In the genomic region with DNA sequence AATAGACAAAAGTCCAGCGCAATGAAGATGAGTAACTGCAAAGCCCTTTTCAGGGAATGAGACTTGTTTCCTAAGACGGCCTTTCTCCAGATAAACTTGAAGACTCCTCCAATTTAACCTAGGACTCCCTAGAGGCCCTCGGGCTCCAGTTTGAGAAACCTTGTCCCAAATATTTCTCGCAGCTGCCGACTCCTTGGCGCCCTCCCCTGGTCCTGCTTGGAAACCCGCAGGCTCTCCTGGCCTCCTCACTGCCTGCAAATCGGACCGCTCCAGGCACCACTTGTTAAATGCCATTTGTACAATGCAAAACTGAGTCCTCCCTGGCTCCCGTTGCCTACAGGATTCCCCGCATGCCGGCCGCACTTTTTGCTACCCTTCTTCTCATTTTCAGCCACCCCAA, we compare ENCODE assay signal across 8 cellular contexts. TPM values are rescaled to one million over a fixed set of nuclear protein-coding genes. Genes with fewer than 3 reads are reported as not detected.
DNase-seq lines count a peak whose midpoint lies in the region; ATAC-seq, FAIRE-seq and TF ChIP-seq lines count a peak whose summit lies in the region.

No MANE protein-coding gene starts in this region.

- TF ChIP-seq POLR2A in GM12878 (IDR thresholded peaks at IDR 0.05; ENCODE audit: low read depth, low read length): no peak

- intact Hi-C loops in GM12878 (cut with micrococcal nuclease; ENCODE audit: unreplicated experiment): no loop called here

- no peak overlapping the region for H3K9ac ChIP-seq in GM12878 (ENCODE audit: control insufficient read depth, insufficient read depth, low read length)

- no peak overlapping the region for H3K27ac ChIP-seq in GM12878 (ENCODE audit: control insufficient read depth, insufficient read depth)

- H2AFZ ChIP-seq in GM12878 (ENCODE audit: control insufficient read depth, low read depth, low read length): no peak overlapping the region

- no peak for TF ChIP-seq EP300 in GM12878 (IDR thresholded peaks at IDR 0.05; ENCODE audit: borderline replicate concordance in 1 of 2, control insufficient read depth in 1 of 2, low read depth in 2 of 2, low read length in 2 of 2)

- RAD21 ChIA-PET in GM12878 (lab: Charles Lee; ENCODE audit: unreplicated experiment): no interaction called here

- CTCF ChIA-PET in GM12878 (lab: Yijun Ruan, JAX): no interaction called here

- no TSS peak for BruUV-seq in GM12878 (replicated peaks; lab: Mats Ljungman, UMichigan)

- 0 out of 2 replicates have a peak, but pooled peaks have one; percentile 14 for TF ChIP-seq RAD21 in GM12878 (IDR thresholded peaks at IDR 0.05; ENCODE audit: insufficient read depth, low read depth, low read length)

- peak in 2 of 3 experiments; percentile 7 to 31; a peak in 2 of 6 replicates for TF ChIP-seq CTCF in GM12878 (IDR thresholded peaks at IDR 0.05 in 2 of 3, conservative IDR thresholded peaks at IDR 0.05 in 1 of 3; ENCODE audit: control insufficient read depth in 2 of 3, extremely low read depth in 1 of 3, insufficient read depth in 1 of 3, low read depth in 3 of 3, low read length in 3 of 3)

- SMC1A ChIA-PET in GM12878 (lab: Charles Lee; ENCODE audit: uncharacterized antibody, unreplicated experiment): no interaction called here

- no peak overlapping the region for H3K4me3 ChIP-seq in GM12878

- no peaks in the 10 kb centered on the region for H3K79me2 ChIP-seq in GM12878 (ENCODE audit: control insufficient read depth, insufficient read depth, low read length)

- no peaks in the 10 kb centered on the region for H3K36me3 ChIP-seq in GM12878 (ENCODE audit: control insufficient read depth in 2 of 2, insufficient read depth in 2 of 2, low read length in 1 of 2)

- H4K20me1 ChIP-seq in GM12878 (ENCODE audit: control insufficient read depth, insufficient read depth): no peaks in the 10 kb centered on the region

- no peak overlapping the region for H3K4me2 ChIP-seq in GM12878 (ENCODE audit: control insufficient read depth, insufficient read depth)

- no peaks in the 10 kb centered on the region for H3K27me3 ChIP-seq in GM12878 (replicated peaks in 1 of 2; ENCODE audit: control insufficient read depth in 2 of 2, insufficient read depth in 2 of 2, low read length in 1 of 2)

- 35% methylated on average over 13 of the region's 13 CpGs for WGBS in GM12878 (ENCODE audit: insufficient coverage, insufficient replicate concordance, low lambda C conversion rate, missing lambda C conversion rate)

- no peak for ATAC-seq in GM12878
- peak; percentile 84 for ATAC-seq in left lobe of liver
- ATAC-seq in GM21786 (IDR thresholded peaks at IDR 0.05; ENCODE audit: unreplicated experiment): no peak

- DNase-seq in activated CD4-positive, alpha-beta T cell treated with anti-CD3 and anti-CD28 coated beads for 48 hours: peak; percentile 45
- DNase-seq in activated CD4-positive, alpha-beta T cell treated with anti-CD3 and anti-CD28 coated beads for 4 hours: no peak
- peak; percentile 46 for DNase-seq in NCI-H1105 (lab: John Stamatoyannopoulos, UW)
- no peak for DNase-seq in GM12878 (ENCODE audit: low read depth, low spot score)
- no peak for DNase-seq in left lobe of liver (ENCODE audit: low spot score)
- no peak for DNase-seq in OCI-M2 (lab: John Stamatoyannopoulos, UW; ENCODE audit: unreplicated experiment)
- DNase-seq in germinal center (ENCODE audit: low spot score): no peak

- no peak for FAIRE-seq in GM12878 (lab: Jason Lieb, UNC)

- no peaks in the 10 kb centered on the region; the same call in 2 of the 3 replicates for H3K9me3 ChIP-seq in GM12878 (replicated peaks; ENCODE audit: control insufficient read depth, insufficient read depth, low read length)

- no peaks in the 10 kb centered on the region for H3K4me1 ChIP-seq in GM12878 (ENCODE audit: control insufficient read depth, insufficient read depth, low read length)

- in situ Hi-C loops in GM12878 (cut with MboI): no loop called here

- POLR2A ChIA-PET in GM12878 (lab: Charles Lee): no interaction called here

TF ChIP-seq in GM12878, 131 proteins besides CTCF, POLR2A, EP300 and RAD21:
- TF ChIP-seq SMC3 (IDR thresholded peaks at IDR 0.05; ENCODE audit: borderline replicate concordance, low read length) (0 out of 2 replicates have a peak, but pooled peaks have one; percentile 6), CHD1 (IDR thresholded peaks at IDR 0.05; ENCODE audit: low read depth, low read length) (no peak), ZZZ3 (IDR thresholded peaks at IDR 0.05; ENCODE audit: control insufficient read depth, insufficient read length, low read depth) (no peak)
- TF ChIP-seq, protein P1, sequence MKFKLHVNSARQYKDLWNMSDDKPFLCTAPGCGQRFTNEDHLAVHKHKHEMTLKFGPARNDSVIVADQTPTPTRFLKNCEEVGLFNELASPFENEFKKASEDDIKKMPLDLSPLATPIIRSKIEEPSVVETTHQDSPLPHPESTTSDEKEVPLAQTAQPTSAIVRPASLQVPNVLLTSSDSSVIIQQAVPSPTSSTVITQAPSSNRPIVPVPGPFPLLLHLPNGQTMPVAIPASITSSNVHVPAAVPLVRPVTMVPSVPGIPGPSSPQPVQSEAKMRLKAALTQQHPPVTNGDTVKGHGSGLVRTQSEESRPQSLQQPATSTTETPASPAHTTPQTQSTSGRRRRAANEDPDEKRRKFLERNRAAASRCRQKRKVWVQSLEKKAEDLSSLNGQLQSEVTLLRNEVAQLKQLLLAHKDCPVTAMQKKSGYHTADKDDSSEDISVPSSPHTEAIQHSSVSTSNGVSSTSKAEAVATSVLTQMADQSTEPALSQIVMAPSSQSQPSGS (IDR thresholded peaks at IDR 0.05; ENCODE audit: low read length): no peak

RNA-seq across cellular contexts. Expression of a gene that starts 36.8 kb away (rescaled TPM):
- 0.19 TPM in 1 of 2 replicates, not detected in the other for total RNA-seq in GM12878 (2013; cell fraction: nucleolus; rRNA removed)
- total RNA-seq in GM12878 (2014; rRNA removed) (0.16 and 0.23 TPM in 2 replicates), GM12878 (2014; rRNA removed; fragmentation: Illumina TruSeq; extraction: Trizol) (0.14 and 0.31 TPM in 2 replicates), GM12878 (2021) (0.46 and 0.51 TPM in 2 replicates), left lobe of liver (0.08 TPM)
- 0.54 TPM for polyA plus RNA-seq in GM12878 (2011; ENCODE audit: low read depth)
- polyA plus RNA-seq in GM12878 (2011; rRNA removed) (not detected in 2 replicates), GM12878 (2014; fragmentation: Illumina TruSeq; extraction: Trizol) (0.32 TPM in 1 of 2 replicates, not detected in the other), GM12878 (2014; fragmentation: Nextera tagmentation; extraction: Ambion mirVana) (under 1 TPM in 1 of 2 experiments, not detected in 1; 0.02 TPM), GM12878 (2014; rRNA removed) (0.05 and 0.72 TPM in 2 replicates), GM12878 (2016; fragmentation: Nextera tagmentation; extraction: Ambion mirVana) (not detected)
- not detected in 2 replicates for polyA plus RNA-seq in GM12878 (2011; cell fraction: cytosol; rRNA removed)
- polyA plus RNA-seq in GM12878 (2011; cell fraction: nucleus; rRNA removed): under 0.01 TPM in 1 of 2 replicates, not detected in the other
- 0.81 and 0.86 TPM in 2 replicates for polyA plus RNA-seq in GM12878 (2012)
- polyA minus RNA-seq in GM12878 (2011; rRNA and poly(A)+ RNA removed): 0.07 and 0.15 TPM in 2 replicates
- polyA minus RNA-seq in GM12878 (2011; cell fraction: cytosol; rRNA and poly(A)+ RNA removed): not detected in 2 replicates
- under 0.01 TPM in 1 of 2 replicates, not detected in the other for polyA minus RNA-seq in GM12878 (2011; cell fraction: nucleus; rRNA and poly(A)+ RNA removed)

RNA-seq across cellular contexts. Expression of a gene that starts 54.1 kb away (rescaled TPM):
- total RNA-seq in GM12878 (2013; cell fraction: nucleolus; rRNA removed): 1.7 and 2.4 TPM in 2 replicates
- total RNA-seq in GM12878 (2014; rRNA removed) (0.17 TPM in 1 of 2 replicates, not detected in the other), GM12878 (2014; rRNA removed; fragmentation: Illumina TruSeq; extraction: Trizol) (0.18 and 0.22 TPM in 2 replicates), GM12878 (2021) (0.13 and 0.46 TPM in 2 replicates), left lobe of liver (29.6 TPM)
- 0.47 TPM for polyA plus RNA-seq in GM12878 (2011; ENCODE audit: low read depth)
- polyA plus RNA-seq in GM12878 (2011; rRNA removed) (0.07 TPM in 1 of 2 replicates, not detected in the other), GM12878 (2014; fragmentation: Illumina TruSeq; extraction: Trizol) (0.38 TPM in 1 of 2 replicates, not detected in the other), GM12878 (2014; fragmentation: Nextera tagmentation; extraction: Ambion mirVana) (under 1 TPM; 0.04 to 0.06 TPM), GM12878 (2014; rRNA removed) (0.13 and 0.80 TPM in 2 replicates), GM12878 (2016; fragmentation: Nextera tagmentation; extraction: Ambion mirVana) (not detected)
- polyA plus RNA-seq in GM12878 (2011; cell fraction: cytosol; rRNA removed): 0.09 TPM in 1 of 2 replicates, not detected in the other
- 0.19 and 0.63 TPM in 2 replicates for polyA plus RNA-seq in GM12878 (2011; cell fraction: nucleus; rRNA removed)
- polyA plus RNA-seq in GM12878 (2012): 0.39 and 0.50 TPM in 2 replicates
- polyA minus RNA-seq in GM12878 (2011; rRNA and poly(A)+ RNA removed): 0.31 TPM in 1 of 2 replicates, not detected in the other
- polyA minus RNA-seq in GM12878 (2011; cell fraction: cytosol; rRNA and poly(A)+ RNA removed): not detected in 2 replicates
- polyA minus RNA-seq in GM12878 (2011; cell fraction: nucleus; rRNA and poly(A)+ RNA removed): 0.19 TPM in 1 of 2 replicates, not detected in the other

Comparison
In these comparisons a context has a peak if more than half of its experiments do, and no peak if none do; other contexts are left out.
1. DNase-seq: peak in activated CD4-positive, alpha-beta T cell treated with anti-CD3 and anti-CD28 coated beads for 48 hours (single experiment) and NCI-H1105 (single experiment); none in activated CD4-positive, alpha-beta T cell treated with anti-CD3 and anti-CD28 coated beads for 4 hours (0 of 2), GM12878 (single experiment), left lobe of liver (single experiment), OCI-M2 (single experiment) and germinal center (single experiment).